ENCODE assay signal across 31 cellular contexts in the genomic region with DNA sequence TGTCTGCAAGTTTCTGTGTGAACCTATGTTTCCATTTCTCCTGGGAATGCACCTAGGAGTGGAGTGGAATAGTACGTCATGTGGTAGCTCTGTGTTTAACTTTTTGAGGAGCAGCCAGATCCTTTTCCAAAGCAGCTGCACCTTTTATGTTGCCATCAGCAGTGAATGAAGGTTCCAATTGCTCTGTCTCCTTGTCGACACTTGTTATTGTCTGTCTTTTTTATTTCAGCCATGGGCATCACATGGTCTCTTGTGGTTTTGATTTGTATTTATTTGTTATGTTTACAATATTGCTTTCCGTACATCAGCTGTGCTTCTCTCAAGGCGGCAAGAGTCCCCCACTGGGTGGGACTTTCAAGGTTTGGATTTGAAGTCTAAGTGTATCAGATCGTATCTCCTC.
"Had no signal": no experiment of that assay in that cellular context is flagged by ENCODE, and none has a peak within 500 bp of the region (broad histone marks: within the 10 kb centered on the region; RNA-seq: fewer than 3 reads in every experiment).

No MANE protein-coding gene starts in this region.

- H3K4me1 Mint-ChIP-seq: naive B cell; naive thymus-derived CD8-positive, alpha-beta T cell; stimulated activated effector memory CD8-positive, alpha-beta T cell treated with anti-CD3 and anti-CD28 coated beads, Interleukin-12 subunit alpha, Interleukin-12 subunit beta, amount 100 ng/mL, for 72 hours had no signal

- H3K27ac Mint-ChIP-seq: naive B cell; naive thymus-derived CD8-positive, alpha-beta T cell; natural killer cell treated with Interleukin-12 subunit alpha and Interleukin-12 subunit beta and Interleukin-15 and Interleukin-18, amount 100 ng/mL, for 72 hours; nephron progenitor cell; stimulated activated effector memory CD8-positive, alpha-beta T cell treated with anti-CD3 and anti-CD28 coated beads, Interleukin-12 subunit alpha, Interleukin-12 subunit beta, amount 100 ng/mL, for 72 hours; stimulated activated naive B cell treated with anti-CD40 and anti-IgM and Interleukin-4, amounts not matched to agents 10 μg/mL and 1 μg/mL and 100 μg/mL, for 72 hours; stimulated activated naive CD8-positive, alpha-beta T cell treated with anti-CD3 and anti-CD28 coated beads, Interleukin-15, Interleukin-2, amounts not matched to agents 100 ng/mL and 50 ng/mL, for 24 hours; type B pancreatic cell had no signal

- DNase-seq: naive B cell; nephron progenitor cell; occipital lobe; pancreas; retina; stimulated activated CD4-positive, alpha-beta T cell treated with anti-CD3 and anti-CD28 coated beads, Interleukin-12 subunit alpha, Interleukin-12 subunit beta, amount 100 ng/mL, for 4 hours; stimulated activated CD4-positive, alpha-beta T cell treated with anti-CD3 and anti-CD28 coated beads, Interleukin-2, amount 100 ng/mL, for 24 hours; stimulated activated CD4-positive, alpha-beta T cell treated with anti-CD3 and anti-CD28 coated beads, Interleukin-2, amount 100 ng/mL, for 48 hours; stimulated activated CD4-positive, alpha-beta T cell treated with anti-CD3 and anti-CD28 coated beads, Interleukin-4, amount 100 ng/mL, for 24 hours; stimulated activated naive B cell treated with anti-CD40 and anti-IgM and Interleukin-4, amounts not matched to agents 10 μg/mL and 1 μg/mL and 100 μg/mL, for 72 hours; stimulated activated naive CD4-positive, alpha-beta T cell treated with Interleukin-2 at 50 U/mL for 16 hours; substantia nigra; testis; tibial artery; transverse colon; upper lobe of right lung; uterus had no signal

- H3K27me3 ChIP-seq: right atrium auricular region, testis, tibial artery, transverse colon, uterus had no signal

- H3K4me1 ChIP-seq: pancreas, spleen, upper lobe of right lung, uterus had no signal

- H3K36me3 Mint-ChIP-seq: naive B cell; naive thymus-derived CD8-positive, alpha-beta T cell; natural killer cell treated with Interleukin-12 subunit alpha and Interleukin-12 subunit beta and Interleukin-15 and Interleukin-18, amount 100 ng/mL, for 72 hours; stimulated activated effector memory CD8-positive, alpha-beta T cell treated with anti-CD3 and anti-CD28 coated beads, Interleukin-12 subunit alpha, Interleukin-12 subunit beta, amount 100 ng/mL, for 72 hours; type B pancreatic cell had no signal

- H3K4me3 Mint-ChIP-seq: naive B cell; naive thymus-derived CD8-positive, alpha-beta T cell; natural killer cell treated with Interleukin-12 subunit alpha and Interleukin-12 subunit beta and Interleukin-15 and Interleukin-18, amount 100 ng/mL, for 72 hours; nephron progenitor cell; neural crest cell; stimulated activated effector memory CD8-positive, alpha-beta T cell treated with anti-CD3 and anti-CD28 coated beads, Interleukin-12 subunit alpha, Interleukin-12 subunit beta, amount 100 ng/mL, for 72 hours; stimulated activated naive B cell treated with anti-CD40 and anti-IgM and Interleukin-4, amounts not matched to agents 10 μg/mL and 1 μg/mL and 100 μg/mL, for 72 hours; stimulated activated naive CD8-positive, alpha-beta T cell treated with anti-CD3 and anti-CD28 coated beads, Interleukin-15, Interleukin-2, amounts not matched to agents 100 ng/mL and 50 ng/mL, for 24 hours; type B pancreatic cell had no signal

- H3K27me3 Mint-ChIP-seq: type B pancreatic cell had no signal

- H3K9me3 ChIP-seq: neutrophil, pancreas, prostate gland, right atrium auricular region, spleen, suprapubic skin, testis, tibial artery, transverse colon, upper lobe of right lung, uterus had no signal

- FAIRE-seq: pancreas had no signal

- H3K9me3 Mint-ChIP-seq: naive thymus-derived CD8-positive, alpha-beta T cell; natural killer cell treated with Interleukin-12 subunit alpha and Interleukin-12 subunit beta and Interleukin-15 and Interleukin-18, amount 100 ng/mL, for 72 hours; neural crest cell; stimulated activated naive CD8-positive, alpha-beta T cell treated with anti-CD3 and anti-CD28 coated beads, Interleukin-15, Interleukin-2, amounts not matched to agents 100 ng/mL and 50 ng/mL, for 24 hours; type B pancreatic cell had no signal

- ATAC-seq: naive thymus-derived CD8-positive, alpha-beta T cell; natural killer cell treated with Interleukin-12 subunit alpha and Interleukin-12 subunit beta and Interleukin-15 and Interleukin-18, amount 100 ng/mL, for 72 hours; pancreas; sciatic nerve; stimulated activated effector memory CD8-positive, alpha-beta T cell treated with anti-CD3 and anti-CD28 coated beads, Interleukin-12 subunit alpha, Interleukin-12 subunit beta, amount 100 ng/mL, for 72 hours; upper lobe of right lung had no signal

- H3K36me3 ChIP-seq: neutrophil, pancreas, prostate gland, right atrium auricular region, spleen, suprapubic skin, tibial artery, transverse colon, upper lobe of right lung, uterus had no signal

- H3K4me3 ChIP-seq: pancreas, prostate gland, right atrium auricular region, skin epidermis, smooth muscle cell, spleen, suprapubic skin, testis, tibial artery, transverse colon, upper lobe of right lung, uterus had no signal

- H3K27ac ChIP-seq: neutrophil, pancreas, prostate gland, right atrium auricular region, skin epidermis, spleen, suprapubic skin, testis, tibial artery, transverse colon, upper lobe of right lung, uterus had no signal
